ENCODE assay signal across 8 cellular contexts in the genomic region with DNA sequence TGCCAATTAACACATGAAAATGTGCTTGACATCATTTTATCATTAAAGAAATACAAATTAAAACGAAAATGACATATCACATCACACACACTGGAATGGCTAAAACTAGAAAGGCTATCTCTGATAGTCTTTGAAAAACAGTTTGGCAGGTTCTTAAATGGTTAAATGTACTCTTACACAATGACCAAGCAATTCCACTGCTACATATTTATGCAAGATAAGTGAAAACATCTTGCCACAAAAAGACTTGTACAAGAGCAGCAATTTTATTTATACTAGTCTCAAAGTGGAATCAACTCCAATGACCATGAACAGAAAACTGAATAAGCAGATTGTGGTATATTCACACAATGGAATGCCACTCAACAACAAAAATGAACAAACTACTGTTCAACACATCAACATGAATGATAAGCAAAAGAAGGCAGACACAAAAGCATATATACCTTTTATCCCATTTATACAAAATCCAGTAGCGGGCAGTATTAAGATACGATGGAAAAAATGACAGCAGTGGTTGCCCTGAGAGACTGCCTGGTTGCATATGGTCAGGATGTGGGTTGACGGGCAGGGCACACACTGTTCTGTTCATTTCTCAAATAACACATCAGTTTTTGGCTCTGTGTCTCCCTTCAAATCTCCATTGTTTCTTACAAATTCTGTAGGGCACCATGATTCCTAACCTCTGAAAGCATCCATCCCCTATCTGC. TPM values are rescaled to one million over a fixed set of nuclear protein-coding genes. Genes with fewer than 3 reads are reported as not detected.
A peak's percentile ranks its signal among the peaks of the same experiment; 100 is the strongest.
DNase-seq lines count a peak whose midpoint lies in the region; ATAC-seq and TF ChIP-seq lines count a peak whose summit lies in the region.

No MANE protein-coding gene starts in this region.

- TF ChIP-seq CTCF in GM10266 (IDR thresholded peaks at IDR 0.05; ENCODE audit: control insufficient read depth, insufficient read depth, low read depth, missing control alignments), result no peak

- peaks cover 0 to 3% (median 2%) of the 10 kb centered on the region in 6 donors for H3K9me3 Mint-ChIP-seq in immature natural killer cell

- H3K4me1 Mint-ChIP-seq in immature natural killer cell, result peaks cover 62 to 91% of the 10 kb centered on the region in 2 donors

- H3K4me3 Mint-ChIP-seq in immature natural killer cell, result peak overlapping the region; percentile 68 to 82 (median 81)

- DNase-seq in activated T-cell treated with anti-CD3 and anti-CD28 coated beads for 4 hours (peak; percentile 20), immature natural killer cell (peak; percentile 70 to 76 (median 75)), NCI-H2171 treated with DMSO at 0.1 percent for 48 hours (lab: John Stamatoyannopoulos, UW) (no peak), medulla oblongata (ENCODE audit: extremely low spot score) (no peak), GM10266 (ENCODE audit: extremely low spot score) (no peak)

- H3K27me3 Mint-ChIP-seq in immature natural killer cell (ENCODE audit: low read depth in 3 of 3), result peaks cover 0 to 2% (median 0%) of the 10 kb centered on the region in 3 donors

- H3K36me3 Mint-ChIP-seq in immature natural killer cell, result peaks cover 18 to 32% (median 30%) of the 10 kb centered on the region in 3 donors

- ATAC-seq in GM18511 (IDR thresholded peaks at IDR 0.05; ENCODE audit: unreplicated experiment) (peak; percentile 82), HG03097 (IDR thresholded peaks at IDR 0.05; ENCODE audit: low FRiP score, unreplicated experiment) (peak; percentile 55), GM21515 (IDR thresholded peaks at IDR 0.05; ENCODE audit: unreplicated experiment) (no peak)

- peak overlapping the region; percentile 83 to 90 (median 87) for H3K27ac Mint-ChIP-seq in immature natural killer cell

RNA-seq across cellular contexts. Expression of gene SP100, which starts 25.3 kb away (rescaled TPM):
- 100 to 1,000 TPM in 1 of 3 donors, 10 to 100 TPM in 2; 85.8 to 221 (median 94.5) TPM for polyA plus RNA-seq in immature natural killer cell

Comparison
In these comparisons a context has a peak if more than half of its experiments do, and no peak if none do; other contexts are left out.
1. DNase-seq: peak in activated T-cell treated with anti-CD3 and anti-CD28 coated beads for 4 hours (single experiment) and immature natural killer cell (3 of 3); none in NCI-H2171 treated with DMSO at 0.1 percent for 48 hours (single experiment), medulla oblongata (single experiment) and GM10266 (single experiment).